In the genomic region with DNA sequence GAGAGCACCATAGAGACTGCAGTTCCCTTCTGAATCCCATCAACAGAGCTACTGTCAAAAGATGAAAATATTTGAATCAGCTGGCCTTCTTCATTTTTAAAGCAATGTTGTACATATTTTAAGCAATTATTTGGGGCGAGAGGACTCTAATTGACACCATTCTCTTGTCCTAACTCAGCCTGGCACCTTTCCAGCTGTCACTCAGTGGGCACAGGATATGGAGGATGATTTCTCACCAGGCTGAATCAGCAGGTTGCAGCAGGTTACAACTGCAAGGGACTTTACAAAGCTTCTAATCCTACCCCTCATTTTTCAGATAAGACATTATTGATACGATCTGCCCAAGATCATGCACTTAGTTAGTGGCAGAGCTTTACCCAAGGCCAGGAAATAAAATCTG, we compare ENCODE assay signal across 18 cellular contexts. TPM values are rescaled to one million over a fixed set of nuclear protein-coding genes. Genes with fewer than 3 reads are reported as not detected.
DNase-seq lines count a peak whose midpoint lies in the region; ATAC-seq and TF ChIP-seq lines count a peak whose summit lies in the region.
"Had no signal": no experiment of that assay in that cellular context is flagged by ENCODE, and none has a peak within 500 bp of the region (broad histone marks: within the 10 kb centered on the region; RNA-seq: fewer than 3 reads in every experiment).

No MANE protein-coding gene starts in this region.

- no peak overlapping the region for H3K27ac ChIP-seq in KMS-11
- no peak overlapping the region for H3K27ac ChIP-seq in testis
- H3K27ac ChIP-seq: BLaER1 had no signal

- ATAC-seq in GM18502 (IDR thresholded peaks at IDR 0.05; ENCODE audit: poor library complexity, unreplicated experiment) = no peak

- TF ChIP-seq CTCF in KMS-11 (conservative IDR thresholded peaks at IDR 0.05; ENCODE audit: low read depth, low read length) (no peak), nephron (IDR thresholded peaks at IDR 0.05; ENCODE audit: unreplicated experiment in 3 of 3) (no peak), testis (IDR thresholded peaks at IDR 0.05) (no peak)

- H3K27me3 ChIP-seq in KMS-11 (ENCODE audit: insufficient read depth, low read depth) (no peaks in the 10 kb centered on the region), testis (no peaks in the 10 kb centered on the region)

- H3K4me2 ChIP-seq in KMS-11 = peak overlapping the region; percentile 38; the same call in 1 of the 2 replicates
- H3K4me2 ChIP-seq: BLaER1 had no signal

- peak; percentile 7 for DNase-seq in NCI-H1105 treated with DMSO at 0.1 percent for 48 hours (lab: John Stamatoyannopoulos, UW)
- no peak for DNase-seq in NCI-H1105 (lab: John Stamatoyannopoulos, UW)
- DNase-seq in RPMI8226 = peak; percentile 27
- no peak for DNase-seq in testis
- no peak for DNase-seq in SIG-M5 (lab: John Stamatoyannopoulos, UW)
- DNase-seq: 8988T; CD4-positive, alpha-beta memory T cell; DMS153; DMS79; GF-D8 had no signal

- no peaks in the 10 kb centered on the region for H3K79me2 ChIP-seq in KMS-11 (ENCODE audit: insufficient read depth, low read depth)

- no peaks in the 10 kb centered on the region for H3K36me3 Mint-ChIP-seq in nephron (ENCODE audit: low read depth)
- H3K36me3 Mint-ChIP-seq: CD14-positive monocyte; CD4-positive, alpha-beta memory T cell had no signal

- H3K4me1 ChIP-seq in KMS-11 (ENCODE audit: low read depth, poor library complexity, severe bottlenecking) = peaks cover 17% of the 10 kb centered on the region
- peaks cover 3% of the 10 kb centered on the region for H3K4me1 ChIP-seq in testis
- H3K4me1 ChIP-seq: HAP-1 had no signal

- H3K27ac Mint-ChIP-seq in nephron = peak overlapping the region; percentile 65 to 77 (median 73)
- H3K27ac Mint-ChIP-seq: CD14-positive monocyte; CD4-positive, alpha-beta memory T cell had no signal

- no peak overlapping the region for H3K4me3 ChIP-seq in KMS-11 (IDR thresholded peaks at IDR 0.05; ENCODE audit: insufficient read depth, low read depth, low read length)
- H3K4me3 ChIP-seq in testis = no peak overlapping the region
- H3K4me3 ChIP-seq: BLaER1, HAP-1 had no signal

- no peak overlapping the region for H3K4me3 Mint-ChIP-seq in nephron
- H3K4me3 Mint-ChIP-seq: CD14-positive monocyte; CD4-positive, alpha-beta memory T cell had no signal

- H3K9me3 ChIP-seq in testis = no peaks in the 10 kb centered on the region
- H3K9me3 ChIP-seq: BLaER1, HAP-1 had no signal

- H3K4me1 Mint-ChIP-seq in nephron = peaks cover 68% of the 10 kb centered on the region
- H3K4me1 Mint-ChIP-seq: CD4-positive, alpha-beta memory T cell had no signal

- peaks cover 13% of the 10 kb centered on the region for H3K27me3 Mint-ChIP-seq in nephron (ENCODE audit: low read depth)

- no peaks in the 10 kb centered on the region for H3K9me3 Mint-ChIP-seq in nephron
- H3K9me3 Mint-ChIP-seq: CD4-positive, alpha-beta memory T cell had no signal

- H4K20me1 ChIP-seq in KMS-11 (ENCODE audit: insufficient read depth) = no peaks in the 10 kb centered on the region
- H4K20me1 ChIP-seq: BLaER1 had no signal

- no peaks in the 10 kb centered on the region for H3K36me3 ChIP-seq in KMS-11 (ENCODE audit: insufficient read depth)
- H3K36me3 ChIP-seq in testis (ENCODE audit: low read depth, missing control alignments) = no peaks in the 10 kb centered on the region
- H3K36me3 ChIP-seq: BLaER1, HAP-1 had no signal

- H2AFZ ChIP-seq in KMS-11 (ENCODE audit: low read depth) = no peak overlapping the region

- intact Hi-C loops in testis (cut with DNase I; ENCODE audit: low total_unique reads) = no loop called here

- TF ChIP-seq POLR2A in testis (IDR thresholded peaks at IDR 0.05) = no peak

- 77 to 86% methylated on average over 2 of the region's 2 CpGs for WGBS in testis, 2 donors

- no peak overlapping the region for H3K9ac ChIP-seq in KMS-11
- H3K9ac ChIP-seq: BLaER1 had no signal

RNA-seq across cellular contexts. Expression of a gene that starts 11.9 kb away (rescaled TPM):
- 100 to 1,000 TPM; 189 to 278 TPM for total RNA-seq in testis
- 62.2 TPM for polyA plus RNA-seq in testis (ENCODE audit: insufficient read depth, low read depth, low replicate concordance)
- total RNA-seq: CD4-positive, alpha-beta memory T cell; HT-29 had no signal
- polyA plus RNA-seq: AG04450; CD14-positive monocyte; CD4-positive, alpha-beta memory T cell had no signal

Comparison
In these comparisons a context has a peak if more than half of its experiments do, and no peak if none do; other contexts are left out.
1. DNase-seq: peak in NCI-H1105 treated with DMSO at 0.1 percent for 48 hours (single experiment) and RPMI8226 (single experiment); none in NCI-H1105 (single experiment), testis (single experiment) and SIG-M5 (single experiment).